ENCODE assay signal across 16 cellular contexts in genomic region chr1:227732586-227733308, GRCh38. TPM values are rescaled to one million over a fixed set of nuclear protein-coding genes. Genes with fewer than 3 reads are reported as not detected.
A peak's percentile ranks its signal among the peaks of the same experiment; 100 is the strongest.
DNase-seq lines count a peak whose midpoint lies in the region; ATAC-seq and TF ChIP-seq lines count a peak whose summit lies in the region.
"Had no signal": no experiment of that assay in that cellular context is flagged by ENCODE, and none has a peak within 500 bp of the region (broad histone marks: within the 10 kb centered on the region; RNA-seq: fewer than 3 reads in every experiment).

No MANE protein-coding gene starts in this region.

- WGBS in right cardiac atrium = 93% methylated on average over 18 of the region's 18 CpGs
- 94 to 95% methylated on average over 18 of the region's 18 CpGs for WGBS in heart right ventricle, 2 donors

- H4K20me1 ChIP-seq in Karpas-422 (ENCODE audit: insufficient read depth, low read depth, low read length) = peaks cover 13% of the 10 kb centered on the region

- H3K27ac Mint-ChIP-seq in activated CD4-positive, alpha-beta memory T cell treated with anti-CD3 and anti-CD28 coated beads, Interleukin-2, amount 10 ng/mL, durations not matched to agents 7 days and 5 days = no peak overlapping the region
- no peak overlapping the region for H3K27ac Mint-ChIP-seq in mesothelial cell of epicardium
- H3K27ac Mint-ChIP-seq in type B pancreatic cell = no peak overlapping the region

- H3K4me3 ChIP-seq in right cardiac atrium (ENCODE audit: low read length) (no peak overlapping the region), heart right ventricle (no peak overlapping the region), Karpas-422 (ENCODE audit: low read length) (no peak overlapping the region)
- H3K4me3 ChIP-seq: esophagus muscularis mucosa had no signal

- H3K36me3 Mint-ChIP-seq in activated CD4-positive, alpha-beta memory T cell treated with anti-CD3 and anti-CD28 coated beads, Interleukin-2, amount 10 ng/mL, durations not matched to agents 7 days and 5 days (ENCODE audit: low read depth) = peaks cover 26% of the 10 kb centered on the region
- H3K36me3 Mint-ChIP-seq in mesothelial cell of epicardium (no peaks in the 10 kb centered on the region), type B pancreatic cell (peaks cover 3% of the 10 kb centered on the region)

- peak overlapping the region; percentile 30 for H3K4me3 Mint-ChIP-seq in activated CD4-positive, alpha-beta memory T cell treated with anti-CD3 and anti-CD28 coated beads, Interleukin-2, amount 10 ng/mL, durations not matched to agents 7 days and 5 days
- H3K4me3 Mint-ChIP-seq in mesothelial cell of epicardium (peak overlapping the region; percentile 87), type B pancreatic cell (peak overlapping the region; percentile 47)

- no peak overlapping the region for H3K27ac ChIP-seq in right cardiac atrium (ENCODE audit: low read length)
- H3K27ac ChIP-seq in heart right ventricle = no peak overlapping the region
- H3K27ac ChIP-seq in Karpas-422 (ENCODE audit: low read length) = no peak overlapping the region
- H3K27ac ChIP-seq: dorsolateral prefrontal cortex had no signal

- H3K79me2 ChIP-seq in Karpas-422 (ENCODE audit: low read length) = peaks cover 42% of the 10 kb centered on the region

- DNase-seq in right cardiac atrium = peak in 2 of 3 donors; percentile 43 to 50
- DNase-seq in heart right ventricle = no peak
- no peak for DNase-seq in activated CD4-positive, alpha-beta memory T cell treated with anti-CD3 and anti-CD28 coated beads, Interleukin-2, amount 10 ng/mL, durations not matched to agents 7 days and 5 days
- DNase-seq in mesothelial cell of epicardium (ENCODE audit: low spot score in 2 of 2, unreplicated experiment in 2 of 2) = no peak
- DNase-seq in type B pancreatic cell (ENCODE audit: extremely low spot score, unreplicated experiment) = peak; percentile 64
- DNase-seq in Karpas-422 = no peak
- DNase-seq in NCI-H510A treated with DMSO at 0.1 percent for 48 hours (lab: John Stamatoyannopoulos, UW) = no peak
- DNase-seq in inferior parietal cortex (ENCODE audit: extremely low spot score) = no peak
- DNase-seq: activated CD4-positive, alpha-beta T cell treated with anti-CD3 and anti-CD28 coated beads, Interleukin-2, amount 50 U/mL, for 4 hours; dorsolateral prefrontal cortex; mesenchymal stem cell; NCI-H2029; NCI-H510A; SIG-M5; stimulated activated CD4-positive, alpha-beta T cell treated with anti-CD3 and anti-CD28 coated beads, Interleukin-2, amount 100 ng/mL, for 24 hours had no signal

- peaks cover 65% of the 10 kb centered on the region for H3K4me1 Mint-ChIP-seq in activated CD4-positive, alpha-beta memory T cell treated with anti-CD3 and anti-CD28 coated beads, Interleukin-2, amount 10 ng/mL, durations not matched to agents 7 days and 5 days
- H3K4me1 Mint-ChIP-seq in mesothelial cell of epicardium = peaks cover 42% of the 10 kb centered on the region
- H3K4me1 Mint-ChIP-seq in type B pancreatic cell (ENCODE audit: unreplicated experiment) = peaks cover 28% of the 10 kb centered on the region

- POLR2A ChIA-PET in activated CD4-positive, alpha-beta memory T cell treated with anti-CD3 and anti-CD28 coated beads, Interleukin-2, amount 10 ng/mL, durations not matched to agents 7 days and 5 days (lab: Charles Lee) = no interaction called here

- no peak overlapping the region for H3K9ac ChIP-seq in Karpas-422 (ENCODE audit: low read length)

- TF ChIP-seq CTCF in heart right ventricle (IDR thresholded peaks at IDR 0.05) (no peak), mesothelial cell of epicardium (IDR thresholded peaks at IDR 0.05; ENCODE audit: unreplicated experiment) (no peak), type B pancreatic cell (conservative IDR thresholded peaks at IDR 0.05) (no peak)

- H3K36me3 ChIP-seq in heart right ventricle = peaks cover 0 to 32% (median 10%) of the 10 kb centered on the region in 9 donors
- H3K36me3 ChIP-seq in Karpas-422 (ENCODE audit: insufficient read depth, low read length) = no peaks in the 10 kb centered on the region

- no peak overlapping the region for H3K4me2 ChIP-seq in Karpas-422 (ENCODE audit: low read depth, low read length, poor library complexity, severe bottlenecking)

- H3K9me3 ChIP-seq in right cardiac atrium (ENCODE audit: control insufficient read depth, low read length) = no peaks in the 10 kb centered on the region
- no peaks in the 10 kb centered on the region for H3K9me3 ChIP-seq in heart right ventricle
- H3K9me3 ChIP-seq in Karpas-422 (ENCODE audit: low read length) = no peaks in the 10 kb centered on the region
- H3K9me3 ChIP-seq: esophagus muscularis mucosa had no signal

- ATAC-seq in right cardiac atrium (no peak), heart right ventricle (no peak)

- H3K9me3 Mint-ChIP-seq in activated CD4-positive, alpha-beta memory T cell treated with anti-CD3 and anti-CD28 coated beads, Interleukin-2, amount 10 ng/mL, durations not matched to agents 7 days and 5 days = no peaks in the 10 kb centered on the region
- H3K9me3 Mint-ChIP-seq in mesothelial cell of epicardium (no peaks in the 10 kb centered on the region), type B pancreatic cell (no peaks in the 10 kb centered on the region)

- CTCF ChIA-PET in activated CD4-positive, alpha-beta memory T cell treated with anti-CD3 and anti-CD28 coated beads, Interleukin-2, amount 10 ng/mL, durations not matched to agents 7 days and 5 days (lab: Charles Lee) = no interaction called here

- H3K27me3 Mint-ChIP-seq in activated CD4-positive, alpha-beta memory T cell treated with anti-CD3 and anti-CD28 coated beads, Interleukin-2, amount 10 ng/mL, durations not matched to agents 7 days and 5 days = peaks cover 1% of the 10 kb centered on the region
- H3K27me3 Mint-ChIP-seq in mesothelial cell of epicardium (ENCODE audit: low read depth) = no peaks in the 10 kb centered on the region
- H3K27me3 Mint-ChIP-seq in type B pancreatic cell = no peaks in the 10 kb centered on the region

- intact Hi-C loops in right cardiac atrium (cut with DNase I) (no loop called here), heart right ventricle (cut with DNase I) (loop anchor here in 3 of 10 donors (10.0 kb wide), 2 partner anchors 168 to 248 kb away; partner anchors contain the start of gene ZNF678 (in 3 of the 3))

- H3K27me3 ChIP-seq in right cardiac atrium (ENCODE audit: control insufficient read depth, insufficient read depth) (no peaks in the 10 kb centered on the region), heart right ventricle (peaks cover 0 to 3% (median 0%) of the 10 kb centered on the region in 7 donors), Karpas-422 (ENCODE audit: low read length) (no peaks in the 10 kb centered on the region)
- H3K27me3 ChIP-seq: dorsolateral prefrontal cortex, esophagus muscularis mucosa had no signal

- H3K4me1 ChIP-seq in right cardiac atrium (ENCODE audit: control insufficient read depth, insufficient read depth, low read length) (peaks cover 10% of the 10 kb centered on the region), heart right ventricle (peaks cover 16 to 68% (median 51%) of the 10 kb centered on the region in 9 donors), Karpas-422 (ENCODE audit: low read length) (peaks cover 51% of the 10 kb centered on the region)

- H3K9me2 ChIP-seq in Karpas-422 (replicated peaks; ENCODE audit: insufficient read depth, low read length) = no peaks in the 10 kb centered on the region

- H2AFZ ChIP-seq in Karpas-422 (ENCODE audit: low read length) = no peak overlapping the region

RNA-seq across cellular contexts. Expression of gene JMJD4, which starts 2.4 kb away (rescaled TPM):
- total RNA-seq in right cardiac atrium (10 to 100 TPM in 1 of 4 donors, 1 to 10 TPM in 3; 7.7 to 11.5 (median 8.9) TPM), heart right ventricle (10 to 100 TPM in 5 of 10 donors, 1 to 10 TPM in 5; 7.6 to 13.4 (median 9.9) TPM), mesothelial cell of epicardium (20.6 to 26.4 TPM (median 20.8 TPM) in 3 replicates), type B pancreatic cell (ENCODE audit: low replicate concordance) (23.5 and 25.4 TPM in 2 replicates)
- polyA plus RNA-seq in right cardiac atrium (9.5 TPM), heart right ventricle (10 to 100 TPM; 10.4 to 13.0 TPM)
- 10 to 100 TPM; 23.7 to 25.0 TPM for total RNA-seq in activated CD4-positive, alpha-beta memory T cell treated with anti-CD3 and anti-CD28 coated beads, Interleukin-2, amount 10 ng/mL, durations not matched to agents 7 days and 5 days
- total RNA-seq in Karpas-422 (2014; rRNA removed; shearing (Covaris generic); ENCODE audit: low replicate concordance) = 25.3 and 40.0 TPM in 2 replicates

RNA-seq across cellular contexts. Expression of gene SNAP47, which starts 2.5 kb away (rescaled TPM):
- 10 to 100 TPM; 61.6 to 91.8 (median 65.5) TPM for total RNA-seq in right cardiac atrium
- 43.1 TPM for polyA plus RNA-seq in right cardiac atrium
- 100 to 1,000 TPM in 1 of 10 donors, 10 to 100 TPM in 9; 23.2 to 102 (median 65.4) TPM for total RNA-seq in heart right ventricle
- 10 to 100 TPM; 18.4 to 22.9 TPM for polyA plus RNA-seq in heart right ventricle
- total RNA-seq in activated CD4-positive, alpha-beta memory T cell treated with anti-CD3 and anti-CD28 coated beads, Interleukin-2, amount 10 ng/mL, durations not matched to agents 7 days and 5 days = 10 to 100 TPM; 55.3 to 59.4 TPM
- 41.6 to 42.6 TPM (median 41.8 TPM) in 3 replicates for total RNA-seq in mesothelial cell of epicardium
- 32.4 and 46.2 TPM in 2 replicates for total RNA-seq in type B pancreatic cell (ENCODE audit: low replicate concordance)
- total RNA-seq in Karpas-422 (2014; rRNA removed; shearing (Covaris generic); ENCODE audit: low replicate concordance) = 15.3 and 27.1 TPM in 2 replicates

Comparison
In these comparisons a context has a peak if more than half of its experiments do, and no peak if none do; other contexts are left out.
1. DNase-seq: peak in right cardiac atrium (2 of 3) and type B pancreatic cell (single experiment); none in heart right ventricle (0 of 2), activated CD4-positive, alpha-beta memory T cell treated with anti-CD3 and anti-CD28 coated beads, Interleukin-2, amount 10 ng/mL, durations not matched to agents 7 days and 5 days (single experiment), mesothelial cell of epicardium (0 of 2), Karpas-422 (single experiment), NCI-H510A treated with DMSO at 0.1 percent for 48 hours (single experiment) and inferior parietal cortex (single experiment).
2. H3K4me3 Mint-ChIP-seq: peak in every context shown above with its lines; median percentile 87 in mesothelial cell of epicardium; 47 in type B pancreatic cell; 30 in activated CD4-positive, alpha-beta memory T cell treated with anti-CD3 and anti-CD28 coated beads, Interleukin-2, amount 10 ng/mL, durations not matched to agents 7 days and 5 days.